14 cellular contexts compared by ENCODE assay signal in the genomic region with DNA sequence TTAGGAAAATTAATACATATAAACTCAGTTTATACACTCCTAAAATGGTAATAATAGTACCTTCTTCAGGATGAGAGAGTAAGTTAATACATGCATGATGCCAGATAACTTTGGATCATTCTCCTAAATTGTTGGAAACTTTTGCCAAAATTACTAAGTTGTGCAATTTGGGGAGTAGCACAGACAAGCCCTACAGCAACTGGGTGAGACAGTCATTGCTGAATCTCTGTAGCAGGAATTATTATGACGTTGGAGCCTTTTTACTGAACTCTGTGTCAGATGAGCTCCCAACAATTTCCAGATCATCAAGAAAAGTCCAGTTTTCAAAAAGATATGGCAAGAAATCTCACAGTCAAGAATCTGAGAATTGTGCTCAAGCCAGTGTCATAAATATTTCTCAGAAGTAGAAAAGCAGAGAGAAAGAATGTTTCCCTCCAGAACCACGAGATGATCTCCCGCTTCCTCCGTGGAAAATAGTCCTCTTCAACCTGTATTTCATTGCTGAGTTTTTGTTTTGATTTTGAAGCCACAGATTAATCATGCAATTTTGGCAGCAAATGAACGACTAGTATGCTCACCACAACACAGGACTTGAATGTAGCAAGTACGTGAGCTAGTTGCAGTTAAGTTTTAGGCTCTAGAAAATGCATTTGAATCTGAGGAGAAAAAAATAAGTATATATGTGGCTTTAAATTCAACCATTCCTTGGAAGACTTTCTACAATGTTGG.
"Had no signal": no experiment of that assay in that cellular context is flagged by ENCODE, and none has a peak within 500 bp of the region (broad histone marks: within the 10 kb centered on the region; RNA-seq: fewer than 3 reads in every experiment).

No MANE protein-coding gene starts in this region.

- FAIRE-seq: TTC549 had no signal

- DNase-seq: activated CD4-positive, alpha-beta T cell treated with anti-CD3 and anti-CD28 coated beads, Interleukin-2, amount 50 U/mL, for 1 hour; activated naive CD4-positive, alpha-beta T cell treated with anti-CD3 and anti-CD28 coated beads, Interleukin-2, amount 50 U/mL, for 16 hours; activated T-cell treated with anti-CD3 and anti-CD28 coated beads for 4 hours; dorsolateral prefrontal cortex; kidney glomerular epithelial cell; ovary; stimulated activated CD4-positive, alpha-beta T cell treated with anti-CD3 and anti-CD28 coated beads, Interleukin-4, amount 100 ng/mL, for 4 hours; stimulated activated naive CD8-positive, alpha-beta T cell treated with anti-CD3 and anti-CD28 coated beads, Interleukin-15, amount 100 ng/mL, for 72 hours; T-helper 17 cell had no signal

- H3K27ac ChIP-seq: dorsolateral prefrontal cortex, hepatocyte, ovary had no signal

- H3K27me3 ChIP-seq: hepatocyte, ovary, tibial nerve had no signal

- H2AFZ ChIP-seq: hepatocyte had no signal

- H3K79me2 ChIP-seq: hepatocyte had no signal

- H3K9me3 ChIP-seq: ovary, tibial nerve had no signal

- H3K4me3 ChIP-seq: dorsolateral prefrontal cortex, hepatocyte, ovary had no signal

- H3K4me2 ChIP-seq: hepatocyte had no signal

- H3K36me3 ChIP-seq: ovary, tibial nerve had no signal

- ATAC-seq: esophagus mucosa; natural killer cell treated with Interleukin-12 subunit alpha and Interleukin-12 subunit beta and Interleukin-15 and Interleukin-18, amount 100 ng/mL, for 72 hours; stimulated activated naive CD8-positive, alpha-beta T cell treated with anti-CD3 and anti-CD28 coated beads, Interleukin-15, amount 100 ng/mL, for 72 hours; T-helper 17 cell had no signal
